11 cellular contexts compared by ENCODE assay signal in the genomic region with DNA sequence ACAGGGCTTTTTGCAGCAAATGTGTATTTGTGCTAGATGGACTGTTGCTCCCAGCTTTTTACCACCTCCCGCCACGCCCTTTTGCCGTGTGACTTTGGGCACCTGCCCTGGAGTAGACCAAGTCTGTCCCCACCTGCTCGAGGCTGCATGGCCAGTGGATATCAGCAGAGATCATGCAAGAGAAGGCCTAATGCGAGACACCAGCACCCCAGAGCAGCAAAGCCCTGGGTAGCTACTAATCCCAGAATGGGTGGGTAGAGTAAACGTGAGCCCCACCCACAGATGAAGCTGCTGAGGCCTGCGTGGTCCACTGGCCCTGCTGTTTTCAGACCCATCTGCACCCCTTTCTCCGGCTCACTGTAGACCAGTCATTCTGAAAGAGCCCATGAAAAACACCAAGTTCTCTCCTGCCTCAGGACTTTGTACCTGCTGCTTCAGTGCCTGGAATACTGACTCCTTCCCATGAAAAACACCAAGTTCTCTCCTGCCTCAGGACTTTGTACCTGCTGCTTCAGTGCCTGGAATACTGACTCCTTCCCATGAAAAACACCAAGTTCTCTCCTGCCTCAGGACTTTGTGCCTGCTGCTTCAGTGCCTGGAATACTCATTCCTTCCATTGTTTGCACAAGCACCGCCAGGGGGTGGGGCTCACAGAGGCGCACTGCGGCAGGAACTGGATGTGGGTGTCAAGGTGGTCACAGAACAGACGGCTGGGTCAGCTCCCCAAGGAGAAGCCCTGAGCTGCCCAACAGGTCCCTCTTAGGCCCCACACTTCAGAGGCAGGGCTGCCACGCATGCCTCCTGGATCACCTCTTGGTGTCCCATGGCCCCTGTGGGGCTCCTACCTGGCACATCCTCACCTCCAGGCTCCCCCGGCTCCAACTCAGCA. TPM values are rescaled to one million over a fixed set of nuclear protein-coding genes. Genes with fewer than 3 reads are reported as not detected.
DNase-seq lines count a peak whose midpoint lies in the region; ATAC-seq, FAIRE-seq and TF ChIP-seq lines count a peak whose summit lies in the region.
"Had no signal": no experiment of that assay in that cellular context is flagged by ENCODE, and none has a peak within 500 bp of the region (broad histone marks: within the 10 kb centered on the region; RNA-seq: fewer than 3 reads in every experiment).

No MANE protein-coding gene starts in this region.

- TF ChIP-seq POLR2A in H54 (IDR thresholded peaks at IDR 0.05; ENCODE audit: low read depth, low read length), result no peak

- H3K36me3 Mint-ChIP-seq in endodermal cell (ENCODE audit: low read depth), result no peaks in the 10 kb centered on the region
- H3K36me3 Mint-ChIP-seq: immature natural killer cell had no signal

- H3K27me3 ChIP-seq in endodermal cell (ENCODE audit: control insufficient read depth, insufficient read depth, low read length, poor library complexity, severe bottlenecking) (no peaks in the 10 kb centered on the region), rectal smooth muscle tissue (ENCODE audit: control insufficient read depth, insufficient read depth, low read length) (no peaks in the 10 kb centered on the region)
- H3K27me3 ChIP-seq: tibial artery had no signal

- H3K27me3 Mint-ChIP-seq in endodermal cell (ENCODE audit: insufficient read depth), result peaks cover 11% of the 10 kb centered on the region

- TF ChIP-seq CTCF in endodermal cell (conservative IDR thresholded peaks at IDR 0.05), result peak; percentile 27

- H3K36me3 ChIP-seq in endodermal cell (ENCODE audit: control insufficient read depth, insufficient read depth, low read length) (no peaks in the 10 kb centered on the region), rectal smooth muscle tissue (ENCODE audit: control insufficient read depth, insufficient read depth, low read length) (no peaks in the 10 kb centered on the region)
- H3K36me3 ChIP-seq: tibial artery had no signal

- WGBS in endodermal cell (ENCODE audit: insufficient coverage in 1 of 2, insufficient read length in 1 of 2), 2 experiments, result 85 to 93% methylated on average over 7 to 14 of the region's 14 CpGs

- no peak overlapping the region for H3K27ac Mint-ChIP-seq in endodermal cell

- peak; percentile 38 for DNase-seq in activated CD4-positive, alpha-beta T cell treated with anti-CD3 and anti-CD28 coated beads for 48 hours
- DNase-seq in activated CD4-positive, alpha-beta T cell treated with anti-CD3 and anti-CD28 coated beads for 1 hour, result no peak
- DNase-seq in NCI-H510A treated with DMSO at 0.1 percent for 48 hours (lab: John Stamatoyannopoulos, UW) (peak; percentile 10), endodermal cell (peak; percentile 72), H54 (ENCODE audit: insufficient read length, low spot score) (no peak)
- DNase-seq in stimulated activated CD4-positive, alpha-beta T cell treated with anti-CD3 and anti-CD28 coated beads, Interleukin-4, amount 100 ng/mL, for 4 hours, result no peak
- DNase-seq: effector memory CD4-positive, alpha-beta T cell had no signal

- H3K9ac ChIP-seq in endodermal cell (ENCODE audit: extremely low read depth, low read length, poor library complexity, severe bottlenecking) (no peak overlapping the region), rectal smooth muscle tissue (ENCODE audit: low read length) (no peak overlapping the region)

- H3K9me3 Mint-ChIP-seq in endodermal cell, result peaks cover 10% of the 10 kb centered on the region
- H3K9me3 Mint-ChIP-seq: immature natural killer cell had no signal

- no peaks in the 10 kb centered on the region for H3K4me1 ChIP-seq in endodermal cell (ENCODE audit: control insufficient read depth, insufficient read depth, low read length)
- peaks cover 3% of the 10 kb centered on the region for H3K4me1 ChIP-seq in rectal smooth muscle tissue (ENCODE audit: control insufficient read depth, insufficient read depth, low read length)

- no peak overlapping the region for H3K4me3 ChIP-seq in endodermal cell (ENCODE audit: low read length)
- H3K4me3 ChIP-seq in rectal smooth muscle tissue (ENCODE audit: low read length), result no peak overlapping the region
- H3K4me3 ChIP-seq: tibial artery had no signal

- no peak overlapping the region for H3K4me3 Mint-ChIP-seq in endodermal cell
- H3K4me3 Mint-ChIP-seq: immature natural killer cell had no signal

- peaks cover 4% of the 10 kb centered on the region for H3K4me1 Mint-ChIP-seq in endodermal cell

- peaks cover 7% of the 10 kb centered on the region for H3K9me3 ChIP-seq in endodermal cell (ENCODE audit: control insufficient read depth, low read length)
- H3K9me3 ChIP-seq: tibial artery had no signal

- no peak for ATAC-seq in HG02840 (IDR thresholded peaks at IDR 0.05; ENCODE audit: low FRiP score, unreplicated experiment)

- H3K27ac ChIP-seq in endodermal cell (ENCODE audit: low read depth, low read length), result no peak overlapping the region
- H3K27ac ChIP-seq in rectal smooth muscle tissue (ENCODE audit: low read depth, low read length), result peak overlapping the region; percentile 28
- H3K27ac ChIP-seq: tibial artery had no signal

- FAIRE-seq in H54 (lab: Jason Lieb, UNC), result no peak

RNA-seq across cellular contexts. Expression of a gene that starts 5.1 kb away (rescaled TPM):
- total RNA-seq in endodermal cell, result 10 to 100 TPM; 33.1 to 36.5 TPM
- 23.3 TPM for polyA plus RNA-seq in endodermal cell (2013, experiment 1 of 2)
- 22.1 TPM for polyA plus RNA-seq in endodermal cell (2013, experiment 2 of 2)

RNA-seq across cellular contexts. Expression of a gene that starts 31.6 kb away (rescaled TPM):
- total RNA-seq in endodermal cell, result 10 to 100 TPM; 40.5 to 43.8 TPM
- polyA plus RNA-seq in endodermal cell (2013, experiment 1 of 2), result 28.2 TPM
- 21.3 TPM for polyA plus RNA-seq in endodermal cell (2013, experiment 2 of 2)

Comparison
In these comparisons a context has a peak if more than half of its experiments do, and no peak if none do; other contexts are left out.
1. DNase-seq: peak in activated CD4-positive, alpha-beta T cell treated with anti-CD3 and anti-CD28 coated beads for 48 hours (single experiment), NCI-H510A treated with DMSO at 0.1 percent for 48 hours (single experiment) and endodermal cell (single experiment); none in activated CD4-positive, alpha-beta T cell treated with anti-CD3 and anti-CD28 coated beads for 1 hour (single experiment), stimulated activated CD4-positive, alpha-beta T cell treated with anti-CD3 and anti-CD28 coated beads, Interleukin-4, amount 100 ng/mL, for 4 hours (0 of 2) and H54 (single experiment).